ENCODE assay signal across 2 cellular contexts in genomic region chr22:20741634-20742581, GRCh38.
TF ChIP-seq lines count a peak whose summit lies in the region.

No MANE protein-coding gene starts in this region.

TF ChIP-seq in GM23338, 12 proteins besides CTCF, POLR2A, EP300 and RAD21:
- TF ChIP-seq ZNF331 (CRISPR knock-in tag; IDR thresholded peaks at IDR 0.05; ENCODE audit: low read depth) (no peak), CREB1 (CRISPR knock-in tag; IDR thresholded peaks at IDR 0.05; ENCODE audit: low read depth) (no peak), EZH2 (IDR thresholded peaks at IDR 0.05; ENCODE audit: low read depth, unreplicated experiment) (no peak)
TF ChIP-seq in GM23338: peak in this region for 0.

TF ChIP-seq in GM12878, 131 proteins besides CTCF, POLR2A, EP300 and RAD21:
- no peak for TF ChIP-seq HDAC2 (IDR thresholded peaks at IDR 0.05)
- TF ChIP-seq SUZ12 (IDR thresholded peaks at IDR 0.05; ENCODE audit: unreplicated experiment), result no peak
- no peak for TF ChIP-seq GATAD2B (conservative IDR thresholded peaks at IDR 0.05; ENCODE audit: low read depth)
- TF ChIP-seq CBX5 (IDR thresholded peaks at IDR 0.05; ENCODE audit: low read depth), result no peak
- peak; percentile 42; the same call in 1 of the 2 replicates for TF ChIP-seq TCF3 (IDR thresholded peaks at IDR 0.05; ENCODE audit: borderline replicate concordance, insufficient read depth, low read depth, low read length)
- peak; percentile 44; the same call in 1 of the 2 replicates for TF ChIP-seq SMC3 (IDR thresholded peaks at IDR 0.05; ENCODE audit: borderline replicate concordance, low read length)
- TF ChIP-seq, protein P1, sequence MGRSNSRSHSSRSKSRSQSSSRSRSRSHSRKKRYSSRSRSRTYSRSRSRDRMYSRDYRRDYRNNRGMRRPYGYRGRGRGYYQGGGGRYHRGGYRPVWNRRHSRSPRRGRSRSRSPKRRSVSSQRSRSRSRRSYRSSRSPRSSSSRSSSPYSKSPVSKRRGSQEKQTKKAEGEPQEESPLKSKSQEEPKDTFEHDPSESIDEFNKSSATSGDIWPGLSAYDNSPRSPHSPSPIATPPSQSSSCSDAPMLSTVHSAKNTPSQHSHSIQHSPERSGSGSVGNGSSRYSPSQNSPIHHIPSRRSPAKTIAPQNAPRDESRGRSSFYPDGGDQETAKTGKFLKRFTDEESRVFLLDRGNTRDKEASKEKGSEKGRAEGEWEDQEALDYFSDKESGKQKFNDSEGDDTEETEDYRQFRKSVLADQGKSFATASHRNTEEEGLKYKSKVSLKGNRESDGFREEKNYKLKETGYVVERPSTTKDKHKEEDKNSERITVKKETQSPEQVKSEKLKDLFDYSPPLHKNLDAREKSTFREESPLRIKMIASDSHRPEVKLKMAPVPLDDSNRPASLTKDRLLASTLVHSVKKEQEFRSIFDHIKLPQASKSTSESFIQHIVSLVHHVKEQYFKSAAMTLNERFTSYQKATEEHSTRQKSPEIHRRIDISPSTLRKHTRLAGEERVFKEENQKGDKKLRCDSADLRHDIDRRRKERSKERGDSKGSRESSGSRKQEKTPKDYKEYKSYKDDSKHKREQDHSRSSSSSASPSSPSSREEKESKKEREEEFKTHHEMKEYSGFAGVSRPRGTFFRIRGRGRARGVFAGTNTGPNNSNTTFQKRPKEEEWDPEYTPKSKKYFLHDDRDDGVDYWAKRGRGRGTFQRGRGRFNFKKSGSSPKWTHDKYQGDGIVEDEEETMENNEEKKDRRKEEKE (IDR thresholded peaks at IDR 0.05), result no peak
- TF ChIP-seq E2F4 (IDR thresholded peaks at IDR 0.05; ENCODE audit: low read depth, low read length), result no peak
